Comparison of ENCODE assay signal across 7 cellular contexts in genomic region chr16:19086322-19087199, GRCh38. TPM values are rescaled to one million over a fixed set of nuclear protein-coding genes. Genes with fewer than 3 reads are reported as not detected.
DNase-seq lines count a peak whose midpoint lies in the region; ATAC-seq and TF ChIP-seq lines count a peak whose summit lies in the region.

No MANE protein-coding gene starts in this region.

- peak; percentile 89 for ATAC-seq in HG03066 (IDR thresholded peaks at IDR 0.05; ENCODE audit: low read depth, unreplicated experiment)
- ATAC-seq in central memory CD8-positive, alpha-beta T cell (replicated peaks; ENCODE audit: extremely low read depth, poor library complexity, severe bottlenecking): peak; percentile 93

- TF ChIP-seq CTCF in kidney epithelial cell (IDR thresholded peaks at IDR 0.05; ENCODE audit: insufficient read depth, low read length, poor library complexity, severe bottlenecking): peak; percentile 88

- H3K4me3 Mint-ChIP-seq in central memory CD8-positive, alpha-beta T cell: peak overlapping the region; percentile 51

- H3K36me3 ChIP-seq in kidney epithelial cell (ENCODE audit: control insufficient read depth, insufficient read depth, low read length): no peaks in the 10 kb centered on the region

- peak overlapping the region; percentile 40 for H3K4me3 ChIP-seq in kidney epithelial cell (ENCODE audit: low read depth, low read length)

- peaks cover 6% of the 10 kb centered on the region for H3K36me3 Mint-ChIP-seq in central memory CD8-positive, alpha-beta T cell (ENCODE audit: insufficient read depth)

- no peaks in the 10 kb centered on the region for H3K27me3 ChIP-seq in kidney epithelial cell (ENCODE audit: control insufficient read depth, insufficient read depth, low read length)

- DNase-seq in NCI-H2196 (lab: John Stamatoyannopoulos, UW; ENCODE audit: unreplicated experiment) (peak; percentile 96), kidney epithelial cell (ENCODE audit: low read depth) (no peak)
- DNase-seq in activated CD4-positive, CD25-positive, alpha-beta regulatory T cell treated with anti-CD3 and anti-CD28 coated beads, Interleukin-2, amount 50 U/mL, for 16 hours (ENCODE audit: low read depth, low spot score): peak; percentile 61
- DNase-seq in central memory CD8-positive, alpha-beta T cell (ENCODE audit: low spot score in 2 of 2): peak; percentile 57 to 74
- DNase-seq in stimulated activated CD4-positive, alpha-beta T cell treated with anti-CD3 and anti-CD28 coated beads, Interleukin-15, amount 100 ng/mL, for 1 hour (ENCODE audit: low read depth in 1 of 2, low spot score in 1 of 2): peak; percentile 63 to 75

- H3K4me1 Mint-ChIP-seq in central memory CD8-positive, alpha-beta T cell: no peaks in the 10 kb centered on the region

- TF ChIP-seq POLR2A in GM15510 (IDR thresholded peaks at IDR 0.05; ENCODE audit: borderline replicate concordance, extremely low read depth, insufficient read length): peak; percentile 27

- H3K27ac Mint-ChIP-seq in central memory CD8-positive, alpha-beta T cell (ENCODE audit: low read depth): no peak overlapping the region

- peaks cover 16% of the 10 kb centered on the region for H3K27me3 Mint-ChIP-seq in central memory CD8-positive, alpha-beta T cell

- no peaks in the 10 kb centered on the region for H3K9me3 Mint-ChIP-seq in central memory CD8-positive, alpha-beta T cell

RNA-seq across cellular contexts. Expression of gene COQ7, which starts 19.1 kb away (rescaled TPM):
- 20.1 and 22.0 TPM in 2 replicates for total RNA-seq in kidney epithelial cell

RNA-seq across cellular contexts. Expression of gene ITPRIPL2, which starts 27.2 kb away (rescaled TPM):
- 71.8 and 90.2 TPM in 2 replicates for total RNA-seq in kidney epithelial cell
